26 cellular contexts compared by ENCODE assay signal in genomic region chr13:112882555-112883024, GRCh38.
"Had no signal": no experiment of that assay in that cellular context is flagged by ENCODE, and none has a peak within 500 bp of the region (broad histone marks: within the 10 kb centered on the region; RNA-seq: fewer than 3 reads in every experiment).

No MANE protein-coding gene starts in this region.

- H3K36me3 Mint-ChIP-seq: natural killer cell had no signal

- H3K36me3 ChIP-seq: uterus had no signal

- H3K4me3 Mint-ChIP-seq: natural killer cell; stimulated activated effector memory CD8-positive, alpha-beta T cell treated with anti-CD3 and anti-CD28 coated beads, Interleukin-12 subunit alpha, Interleukin-12 subunit beta, amount 100 ng/mL, for 72 hours had no signal

- H3K27me3 Mint-ChIP-seq: progenitor cell of endocrine pancreas had no signal

- H3K27ac Mint-ChIP-seq: natural killer cell; stimulated activated effector memory CD8-positive, alpha-beta T cell treated with anti-CD3 and anti-CD28 coated beads, Interleukin-12 subunit alpha, Interleukin-12 subunit beta, amount 100 ng/mL, for 72 hours had no signal

- DNase-seq: dermis blood vessel endothelial cell; effector memory CD4-positive, alpha-beta T cell; foreskin keratinocyte; hippocampal formation; kidney glomerular epithelial cell; left colon; left ventricle myocardium inferior; natural killer cell; stimulated activated CD4-positive, alpha-beta T cell treated with anti-CD3 and anti-CD28 coated beads, Interleukin-2, amount 100 ng/mL, for 24 hours; stimulated activated CD4-positive, alpha-beta T cell treated with anti-CD3 and anti-CD28 coated beads, Interleukin-4, amount 100 ng/mL, for 24 hours; stimulated activated naive CD4-positive, alpha-beta T cell treated with Interleukin-2 at 50 U/mL for 16 hours; upper lobe of right lung; uterus had no signal

- H3K4me1 ChIP-seq: upper lobe of right lung, uterus had no signal

- H3K4me3 ChIP-seq: coronary artery, esophagus muscularis mucosa, gastroesophageal sphincter, heart left ventricle, left ventricle myocardium inferior, lower lobe of right lung, pancreas, smooth muscle cell, thoracic aorta, tibial nerve, upper lobe of right lung, uterus had no signal

- H3K4me1 Mint-ChIP-seq: natural killer cell; stimulated activated effector memory CD8-positive, alpha-beta T cell treated with anti-CD3 and anti-CD28 coated beads, Interleukin-12 subunit alpha, Interleukin-12 subunit beta, amount 100 ng/mL, for 72 hours had no signal

- H3K27ac ChIP-seq: coronary artery, esophagus muscularis mucosa, foreskin keratinocyte, gastroesophageal sphincter, heart left ventricle, left ventricle myocardium inferior, lower lobe of right lung, neutrophil, pancreas, thoracic aorta, tibial nerve, upper lobe of right lung, uterus had no signal

- H3K9me3 ChIP-seq: esophagus muscularis mucosa, gastroesophageal sphincter, heart left ventricle, left ventricle myocardium inferior, lower lobe of right lung, neutrophil, pancreas, thoracic aorta, tibial nerve, upper lobe of right lung, uterus had no signal

- H3K27me3 ChIP-seq: esophagus muscularis mucosa, foreskin keratinocyte, gastroesophageal sphincter, heart left ventricle, pancreas, tibial nerve, upper lobe of right lung, uterus had no signal

- H3K9me3 Mint-ChIP-seq: natural killer cell; stimulated activated effector memory CD8-positive, alpha-beta T cell treated with anti-CD3 and anti-CD28 coated beads, Interleukin-12 subunit alpha, Interleukin-12 subunit beta, amount 100 ng/mL, for 72 hours had no signal

- ATAC-seq: foreskin keratinocyte; gastroesophageal sphincter; heart left ventricle; left colon; natural killer cell; pancreas; sciatic nerve; stimulated activated effector memory CD8-positive, alpha-beta T cell treated with anti-CD3 and anti-CD28 coated beads, Interleukin-12 subunit alpha, Interleukin-12 subunit beta, amount 100 ng/mL, for 72 hours; upper lobe of right lung had no signal

- H3K4me2 ChIP-seq: smooth muscle cell had no signal
